8 cellular contexts compared by ENCODE assay signal in the genomic region with DNA sequence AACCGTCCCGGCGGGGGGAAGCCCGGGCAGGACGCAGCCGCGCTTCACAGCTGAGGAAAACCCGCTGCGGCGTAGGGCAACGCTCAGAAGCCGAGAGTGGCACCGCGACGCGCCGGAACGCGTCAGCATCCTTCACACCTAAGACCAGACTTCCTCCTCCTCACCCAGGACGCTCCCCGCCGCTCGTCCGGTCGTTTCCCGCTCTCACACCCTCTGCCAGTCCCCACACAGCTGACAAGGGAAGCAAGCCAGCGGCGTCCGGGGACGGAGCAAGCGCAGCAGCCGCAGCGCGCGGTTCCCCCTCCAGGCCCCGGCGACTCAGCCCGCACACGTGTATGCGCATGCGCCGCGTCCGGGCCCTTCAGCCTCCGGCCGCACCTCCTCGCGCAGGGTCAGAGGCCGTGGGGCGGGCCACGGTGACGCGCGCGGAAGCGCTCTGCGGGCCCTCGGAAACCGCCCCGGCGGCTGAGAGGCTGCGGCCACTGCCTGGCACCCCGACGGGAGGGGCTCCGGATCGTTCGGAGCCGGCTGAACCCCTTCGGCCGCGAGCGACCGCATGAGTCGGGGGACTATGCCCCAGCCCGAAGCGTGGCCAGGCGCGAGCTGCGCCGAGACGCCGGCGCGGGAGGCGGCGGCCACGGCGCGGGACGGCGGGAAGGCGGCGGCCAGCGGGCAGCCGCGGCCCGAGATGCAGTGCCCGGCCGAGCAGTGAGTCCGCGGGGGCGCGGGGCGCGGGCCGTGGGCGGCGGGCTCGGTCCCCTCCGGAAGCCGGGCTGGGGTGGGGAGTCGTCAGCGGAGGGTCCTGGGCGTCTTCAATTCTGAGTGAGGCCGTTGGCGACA. TPM values are rescaled to one million over a fixed set of nuclear protein-coding genes. Genes with fewer than 3 reads are reported as not detected.
A peak's percentile ranks its signal among the peaks of the same experiment; 100 is the strongest.
DNase-seq lines count a peak whose midpoint lies in the region; ATAC-seq and TF ChIP-seq lines count a peak whose summit lies in the region.

A gene (plus strand): TSS at position 449 of the 840 bp plus-strand sequence. CDS start 108 bp downstream, at position 557.

- H3K9me2 ChIP-seq in PC-9 (ENCODE audit: insufficient read depth) = no peaks in the 10 kb centered on the region

- CTCF ChIA-PET in PC-9 (lab: Charles Lee) = interaction anchor here (0.6 kb wide), 1 partner anchor 625 kb away, joined by 5 read pairs; no protein-coding TSS in a partner anchor

- no peaks in the 10 kb centered on the region for H3K9me3 ChIP-seq in PC-9 (ENCODE audit: insufficient read depth, low read depth)
- no peaks in the 10 kb centered on the region for H3K9me3 ChIP-seq in esophagus muscularis mucosa

- peaks cover 14% of the 10 kb centered on the region for H4K20me1 ChIP-seq in PC-9 (ENCODE audit: insufficient read depth)

- H3K4me2 ChIP-seq in PC-9 = peak within 1 kb of the TSS; percentile 91

- 0% methylated on average over 13 of the region's 116 CpGs for WGBS in esophagus muscularis mucosa

- ATAC-seq in GM21528 (IDR thresholded peaks at IDR 0.05; ENCODE audit: low FRiP score, unreplicated experiment) = peak; percentile 69
- peak; percentile 77 to 83 for ATAC-seq in activated T-cell treated with anti-CD3 and anti-CD28 coated beads, Interleukin-2, amount 50 U/mL, for 4 hours

- no peak for TF ChIP-seq CTCF in PC-9 (conservative IDR thresholded peaks at IDR 0.05)
- no peak for TF ChIP-seq CTCF in esophagus muscularis mucosa (IDR thresholded peaks at IDR 0.05)

- peak within 1 kb of the TSS; percentile 93 for H3K4me3 Mint-ChIP-seq in activated T-cell treated with anti-CD3 and anti-CD28 coated beads, Interleukin-2, amount 50 U/mL, for 4 hours

- TF ChIP-seq POLR2A in esophagus muscularis mucosa (IDR thresholded peaks at IDR 0.05; ENCODE audit: low read depth) = peak; percentile 76

- BruUV-seq in PC-9 (replicated peaks; lab: Mats Ljungman, UMichigan) = no TSS peak

- DNase-seq in DMS114 treated with DMSO at 0.1 percent for 48 hours (lab: John Stamatoyannopoulos, UW; ENCODE audit: unreplicated experiment) (peak; percentile 65), HuH-7.5 (ENCODE audit: low spot score) (peak; percentile 88), PC-9 (peak; percentile 71 to 98), esophagus muscularis mucosa (ENCODE audit: extremely low spot score) (peak; percentile 95), myocyte (ENCODE audit: low read depth) (peak; percentile 94)
- peak; percentile 80 for DNase-seq in activated T-cell treated with anti-CD3 and anti-CD28 coated beads, Interleukin-2, amount 50 U/mL, for 4 hours
- peak; percentile 85 to 88 for DNase-seq in stimulated activated CD8-positive, alpha-beta memory T cell treated with anti-CD3 and anti-CD28 coated beads, Interleukin-7, amount 100 ng/mL, for 48 hours (ENCODE audit: extremely low read depth in 1 of 2, low read depth in 1 of 2)

- H3K79me2 ChIP-seq in PC-9 (ENCODE audit: low read depth) = peaks cover 50% of the 10 kb centered on the region

- POLR2A ChIA-PET in PC-9 (lab: Charles Lee; ENCODE audit: unreplicated experiment) = no interaction called here

- peak within 1 kb of the TSS; percentile 100 for H2AFZ ChIP-seq in PC-9

- TF ChIP-seq EP300 in esophagus muscularis mucosa (IDR thresholded peaks at IDR 0.05) = no peak

- H3K4me3 ChIP-seq in PC-9 (peak within 1 kb of the TSS; percentile 73), esophagus muscularis mucosa (peak within 1 kb of the TSS; percentile 63 to 95 (median 74))

- no peaks in the 10 kb centered on the region for H3K9me3 Mint-ChIP-seq in activated T-cell treated with anti-CD3 and anti-CD28 coated beads, Interleukin-2, amount 50 U/mL, for 4 hours

- H3K36me3 ChIP-seq in PC-9 (ENCODE audit: low read depth) (no peaks in the 10 kb centered on the region), esophagus muscularis mucosa (no peaks in the 10 kb centered on the region)

- H3K27me3 ChIP-seq in PC-9 (ENCODE audit: insufficient read depth, low read depth) (no peaks in the 10 kb centered on the region), esophagus muscularis mucosa (no peaks in the 10 kb centered on the region)

- H3K4me1 ChIP-seq in PC-9 (replicated peaks; ENCODE audit: insufficient read depth) (peaks cover 28% of the 10 kb centered on the region), esophagus muscularis mucosa (peaks cover 36 to 46% (median 40%) of the 10 kb centered on the region in 4 donors)

- peaks cover 9% of the 10 kb centered on the region for H3K36me3 Mint-ChIP-seq in activated T-cell treated with anti-CD3 and anti-CD28 coated beads, Interleukin-2, amount 50 U/mL, for 4 hours (ENCODE audit: insufficient read depth)

- intact Hi-C loops in PC-9 (cut with micrococcal nuclease; ENCODE audit: unreplicated experiment) = loop anchor here (1.0 to 5.0 kb wide), 7 partner anchors 62 to 677 kb away; no protein-coding TSS in a partner anchor
- intact Hi-C loops in esophagus muscularis mucosa (cut with DNase I) = no loop called here

- 0 out of 2 replicates have a peak, but pooled peaks cover 10% of the 10 kb centered on the region for H3F3A ChIP-seq in PC-9 (ENCODE audit: insufficient read depth, low read depth)

- H3K27ac ChIP-seq in PC-9 (peak within 1 kb of the TSS; percentile 21), esophagus muscularis mucosa (replicated peaks in 1 of 4) (peak within 1 kb of the TSS; percentile 88 to 96 (median 92))

- H3K27me3 Mint-ChIP-seq in activated T-cell treated with anti-CD3 and anti-CD28 coated beads, Interleukin-2, amount 50 U/mL, for 4 hours (ENCODE audit: low read depth) = no peaks in the 10 kb centered on the region

- H3K4me1 Mint-ChIP-seq in activated T-cell treated with anti-CD3 and anti-CD28 coated beads, Interleukin-2, amount 50 U/mL, for 4 hours (ENCODE audit: low read depth) = peaks cover 68% of the 10 kb centered on the region

RNA-seq across cellular contexts. Expression of the gene that starts here (rescaled TPM):
- total RNA-seq in PC-9 (2021) (77.2 and 79.1 TPM in 2 replicates), esophagus muscularis mucosa (10 to 100 TPM; 16.9 to 41.1 (median 24.2) TPM), myocyte (32.2 and 34.5 TPM in 2 replicates)
- total RNA-seq in activated T-cell treated with anti-CD3 and anti-CD28 coated beads, Interleukin-2, amount 50 U/mL, for 4 hours = 10 to 100 TPM; 46.4 to 64.8 (median 50.1) TPM
- polyA plus RNA-seq in myocyte (2012) = 12.9 TPM

Comparison
In these comparisons a context has a peak if more than half of its experiments do, and no peak if none do; other contexts are left out.
1. Peak in every context shown above with its lines: DNase-seq, ATAC-seq, H3K4me3 ChIP-seq and H3K27ac ChIP-seq.